9 cellular contexts compared by ENCODE assay signal in the genomic region with DNA sequence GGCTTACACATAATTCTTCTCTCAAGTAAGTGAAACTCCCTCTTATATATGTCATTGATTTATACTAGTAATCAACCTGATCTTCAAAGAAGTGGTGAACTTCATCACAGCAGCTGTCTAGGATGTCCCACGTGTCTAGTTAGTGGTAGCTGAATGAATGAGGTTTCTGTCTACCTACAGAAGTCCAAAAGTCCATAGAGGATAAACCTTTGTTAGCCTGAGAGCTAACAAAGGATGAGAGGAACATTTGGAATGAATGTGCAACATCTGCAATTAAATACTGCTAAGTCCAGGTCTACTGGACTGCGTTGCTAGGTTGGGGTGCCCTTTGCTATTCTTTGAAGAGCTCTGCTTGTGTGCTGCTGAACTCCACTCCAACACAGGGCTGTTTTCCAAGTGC.
"Had no signal": no experiment of that assay in that cellular context is flagged by ENCODE, and none has a peak within 500 bp of the region (broad histone marks: within the 10 kb centered on the region; RNA-seq: fewer than 3 reads in every experiment).

No MANE protein-coding gene starts in this region.

- H3K27ac ChIP-seq: HL-60 had no signal

- H3K27ac Mint-ChIP-seq: GM23338, H9 had no signal

- H3K4me3 Mint-ChIP-seq: GM23338, H9 had no signal

- H2AFZ ChIP-seq: GM23338 had no signal

- H3K9me3 Mint-ChIP-seq: GM23338, H9 had no signal

- H3K4me2 ChIP-seq: GM23338 had no signal

- FAIRE-seq: H1, H54, K562 had no signal

- H3K4me3 ChIP-seq: GM23338, K562 had no signal

- ATAC-seq: GM23338, K562 had no signal

- DNase-seq: H9, HCEC 1CT, IMR-90, KG1 had no signal

- H3K4me1 Mint-ChIP-seq: GM23338, H9 had no signal
